ENCODE assay signal across 11 cellular contexts in genomic region chr10:129970404-129971364, GRCh38. TPM values are rescaled to one million over a fixed set of nuclear protein-coding genes. Genes with fewer than 3 reads are reported as not detected.
DNase-seq lines count a peak whose midpoint lies in the region; ATAC-seq, FAIRE-seq and TF ChIP-seq lines count a peak whose summit lies in the region.
"Had no signal": no experiment of that assay in that cellular context is flagged by ENCODE, and none has a peak within 500 bp of the region (broad histone marks: within the 10 kb centered on the region; RNA-seq: fewer than 3 reads in every experiment).

No MANE protein-coding gene starts in this region.

- intact Hi-C loops in activated CD4-positive, alpha-beta T cell treated with anti-CD3 and anti-CD28 coated beads for 36 hours (cut with DNase I, micrococcal nuclease) = loop anchor here (1.0 to 5.0 kb wide), 14 partner anchors 8 to 1758 kb away; no protein-coding TSS in a partner anchor

- TF ChIP-seq EP300 in A549 (IDR thresholded peaks at IDR 0.05) = no peak

- CTCF ChIA-PET in A549 (lab: Yijun Ruan, JAX) = interaction anchor here (0.6 to 3.0 kb wide), 28 partner anchors 9 to 1764 kb away, joined by 3 to 24 read pairs (median 3); partner anchors contain the start of gene GLRX3
- CTCF ChIA-PET in activated CD4-positive, alpha-beta T cell treated with anti-CD3 and anti-CD28 coated beads for 36 hours (lab: Charles Lee) = interaction anchor here (0.6 to 2.1 kb wide), 10 partner anchors 13 to 939 kb away, joined by 3 to 6 read pairs (median 3); partner anchors contain the start of gene C10orf143

- H3K36me3 ChIP-seq in muscle layer of duodenum (ENCODE audit: control insufficient read depth in 1 of 2, insufficient read depth in 2 of 2, low read length in 2 of 2) = no peaks in the 10 kb centered on the region
- H3K36me3 ChIP-seq: upper lobe of left lung had no signal

- TF ChIP-seq POLR2A in A549 (IDR thresholded peaks at IDR 0.05; ENCODE audit: low read length) = no peak

- H3K4me1 ChIP-seq in A549 (peaks cover 6% of the 10 kb centered on the region; the same call in 1 of the 3 replicates), muscle layer of duodenum (ENCODE audit: control insufficient read depth in 1 of 2, insufficient read depth in 2 of 2, low read length in 2 of 2) (peaks cover 0 to 48% of the 10 kb centered on the region in 2 donors)

- FAIRE-seq in A549 (lab: Jason Lieb, UNC) = no peak

- H3K4me3 ChIP-seq in A549 (peak overlapping the region; percentile 50), muscle layer of duodenum (ENCODE audit: low read depth in 1 of 2, low read length in 2 of 2) (peak overlapping the region; percentile 7 to 50)
- H3K4me3 ChIP-seq: PC-9 had no signal

- H3K9me3 ChIP-seq in A549 (no peaks in the 10 kb centered on the region), muscle layer of duodenum (ENCODE audit: control insufficient read depth in 1 of 2, low read length in 2 of 2) (no peaks in the 10 kb centered on the region)
- H3K9me3 ChIP-seq: upper lobe of left lung had no signal

- no peak for DNase-seq in A549 (ENCODE audit: low read depth in 1 of 2, low spot score in 1 of 2)
- peak; percentile 50 for DNase-seq in Daoy (ENCODE audit: low read depth)
- no peak for DNase-seq in activated T-cell treated with anti-CD3 and anti-CD28 coated beads, Interleukin-2, amount 50 U/mL, for 72 hours
- no peak for DNase-seq in dermis blood vessel endothelial cell
- DNase-seq in activated CD4-positive, alpha-beta T cell treated with anti-CD3 and anti-CD28 coated beads for 36 hours = no peak
- DNase-seq: activated effector memory CD4-positive, alpha-beta T cell treated with Interleukin-2 at 50 U/mL for 16 hours; PC-9 had no signal

- H3K4me3 Mint-ChIP-seq in activated T-cell treated with anti-CD3 and anti-CD28 coated beads, Interleukin-2, amount 50 U/mL, for 72 hours = peak overlapping the region; percentile 71 to 76
- no peak overlapping the region for H3K4me3 Mint-ChIP-seq in activated CD4-positive, alpha-beta T cell treated with anti-CD3 and anti-CD28 coated beads for 36 hours

- H3K27ac Mint-ChIP-seq in activated T-cell treated with anti-CD3 and anti-CD28 coated beads, Interleukin-2, amount 50 U/mL, for 72 hours = peak overlapping the region; percentile 79
- no peak overlapping the region for H3K27ac Mint-ChIP-seq in activated CD4-positive, alpha-beta T cell treated with anti-CD3 and anti-CD28 coated beads for 36 hours

- H3K27me3 ChIP-seq in muscle layer of duodenum (ENCODE audit: low read depth, low read length) = peaks cover 61% of the 10 kb centered on the region

- H3K9me3 Mint-ChIP-seq in activated T-cell treated with anti-CD3 and anti-CD28 coated beads, Interleukin-2, amount 50 U/mL, for 72 hours = no peaks in the 10 kb centered on the region
- no peaks in the 10 kb centered on the region for H3K9me3 Mint-ChIP-seq in activated CD4-positive, alpha-beta T cell treated with anti-CD3 and anti-CD28 coated beads for 36 hours (ENCODE audit: low read depth)

- H3K4me1 Mint-ChIP-seq in activated T-cell treated with anti-CD3 and anti-CD28 coated beads, Interleukin-2, amount 50 U/mL, for 72 hours (ENCODE audit: low read depth) = peaks cover 13% of the 10 kb centered on the region
- peaks cover 9% of the 10 kb centered on the region for H3K4me1 Mint-ChIP-seq in activated CD4-positive, alpha-beta T cell treated with anti-CD3 and anti-CD28 coated beads for 36 hours

- ATAC-seq in A549 (no peak), HG03565 (IDR thresholded peaks at IDR 0.05; ENCODE audit: unreplicated experiment) (no peak), GM21619 (IDR thresholded peaks at IDR 0.05; ENCODE audit: unreplicated experiment) (no peak)
- ATAC-seq in activated T-cell treated with anti-CD3 and anti-CD28 coated beads, Interleukin-2, amount 50 U/mL, for 72 hours (replicated peaks in 1 of 2) = no peak
- ATAC-seq in activated CD4-positive, alpha-beta T cell treated with anti-CD3 and anti-CD28 coated beads for 36 hours = no peak

- POLR2A ChIA-PET in A549 (lab: Yijun Ruan, JAX) = interaction anchor here (1.6 kb wide), 1 partner anchor 139 kb away, joined by 8 read pairs; no protein-coding TSS in a partner anchor
- POLR2A ChIA-PET in activated CD4-positive, alpha-beta T cell treated with anti-CD3 and anti-CD28 coated beads for 36 hours (lab: Charles Lee) = no interaction called here

- peaks cover 2% of the 10 kb centered on the region in 2 donors for H3K36me3 Mint-ChIP-seq in activated T-cell treated with anti-CD3 and anti-CD28 coated beads, Interleukin-2, amount 50 U/mL, for 72 hours (ENCODE audit: insufficient read depth in 2 of 2)
- no peaks in the 10 kb centered on the region for H3K36me3 Mint-ChIP-seq in activated CD4-positive, alpha-beta T cell treated with anti-CD3 and anti-CD28 coated beads for 36 hours (ENCODE audit: low read depth)

- H3K27me3 Mint-ChIP-seq in activated T-cell treated with anti-CD3 and anti-CD28 coated beads, Interleukin-2, amount 50 U/mL, for 72 hours (ENCODE audit: low read depth) = peaks cover 62% of the 10 kb centered on the region
- peaks cover 65% of the 10 kb centered on the region for H3K27me3 Mint-ChIP-seq in activated CD4-positive, alpha-beta T cell treated with anti-CD3 and anti-CD28 coated beads for 36 hours

- 58% methylated on average over 52 of the region's 60 CpGs for WGBS in A549 (ENCODE audit: missing lambda C conversion rate)

- H3K4me2 ChIP-seq in A549 = peak overlapping the region; percentile 92
- H3K4me2 ChIP-seq: PC-9 had no signal

- TF ChIP-seq RAD21 in A549 (conservative IDR thresholded peaks at IDR 0.05 in 1 of 2, IDR thresholded peaks at IDR 0.05 in 1 of 2) = no peak

- H3K27ac ChIP-seq in A549 (peak overlapping the region in 1 of 2 experiments; percentile 68; a peak in 3 of 6 replicates), muscle layer of duodenum (ENCODE audit: low read length) (no peak overlapping the region)
- H3K27ac ChIP-seq: PC-9, upper lobe of left lung had no signal

- no peak for TF ChIP-seq CTCF in A549 (IDR thresholded peaks at IDR 0.05)

TF ChIP-seq in A549, 52 proteins besides CTCF, POLR2A, EP300 and RAD21:
- TF ChIP-seq HOXB13 (CRISPR knock-in tag; IDR thresholded peaks at IDR 0.05; ENCODE audit: low read depth) = no peak
- TF ChIP-seq NR3C1 (IDR thresholded peaks at IDR 0.05) = no peak
- TF ChIP-seq USF2 (IDR thresholded peaks at IDR 0.05) = no peak
- TF ChIP-seq RCOR1 (IDR thresholded peaks at IDR 0.05; ENCODE audit: low read depth, low read length) = no peak
- TF ChIP-seq ZSCAN20 (CRISPR knock-in tag; IDR thresholded peaks at IDR 0.05) = no peak
- no peak for TF ChIP-seq MAFK (IDR thresholded peaks at IDR 0.05; ENCODE audit: partially characterized antibody)
- no peak for TF ChIP-seq MAX (IDR thresholded peaks at IDR 0.05)
- TF ChIP-seq HOXA7 (CRISPR knock-in tag; IDR thresholded peaks at IDR 0.05) = no peak
- no peak for TF ChIP-seq MYC (IDR thresholded peaks at IDR 0.05; ENCODE audit: borderline replicate concordance, low read length)
- no peak for TF ChIP-seq FOSB (CRISPR knock-in tag; IDR thresholded peaks at IDR 0.05)
- TF ChIP-seq RARB (CRISPR knock-in tag; IDR thresholded peaks at IDR 0.05) = no peak
- no peak for TF ChIP-seq NPAS2 (CRISPR knock-in tag; IDR thresholded peaks at IDR 0.05; ENCODE audit: borderline replicate concordance)

RNA-seq across cellular contexts. Expression of gene EBF3, which starts 6.6 kb away (rescaled TPM):
- polyA plus RNA-seq in A549 (2011; rRNA removed) (0.04 TPM in 1 of 2 replicates, not detected in the other), A549 (2017; fragmentation: RNase III; extraction: RNeasy Plus Mini Kit Qiagen cat#74134 plus additional on column Dnase treatment) (0.07 to 0.17 TPM (median 0.12 TPM) in 3 replicates)
- polyA plus RNA-seq in A549 (2012; cell fraction: cytosol; rRNA removed) = 0.03 TPM in 2 replicates
- polyA plus RNA-seq in A549 (2012; cell fraction: nucleus; rRNA removed) = 0.05 and 0.06 TPM in 2 replicates
- 0.24 TPM in 1 of 2 replicates, not detected in the other for polyA minus RNA-seq in A549 (2011; rRNA and poly(A)+ RNA removed)
- total RNA-seq in Daoy (2014; rRNA removed; shearing (Covaris generic)) = 1.1 and 3.4 TPM in 2 replicates
- not detected for total RNA-seq in activated T-cell treated with anti-CD3 and anti-CD28 coated beads, Interleukin-2, amount 50 U/mL, for 72 hours
- total RNA-seq in dermis blood vessel endothelial cell = 6.5 and 22.5 TPM in 2 replicates
- total RNA-seq in activated CD4-positive, alpha-beta T cell treated with anti-CD3 and anti-CD28 coated beads for 36 hours = not detected
- total RNA-seq: PC-9 had no signal
